ENCODE assay signal across 1 cellular context in the genomic region with DNA sequence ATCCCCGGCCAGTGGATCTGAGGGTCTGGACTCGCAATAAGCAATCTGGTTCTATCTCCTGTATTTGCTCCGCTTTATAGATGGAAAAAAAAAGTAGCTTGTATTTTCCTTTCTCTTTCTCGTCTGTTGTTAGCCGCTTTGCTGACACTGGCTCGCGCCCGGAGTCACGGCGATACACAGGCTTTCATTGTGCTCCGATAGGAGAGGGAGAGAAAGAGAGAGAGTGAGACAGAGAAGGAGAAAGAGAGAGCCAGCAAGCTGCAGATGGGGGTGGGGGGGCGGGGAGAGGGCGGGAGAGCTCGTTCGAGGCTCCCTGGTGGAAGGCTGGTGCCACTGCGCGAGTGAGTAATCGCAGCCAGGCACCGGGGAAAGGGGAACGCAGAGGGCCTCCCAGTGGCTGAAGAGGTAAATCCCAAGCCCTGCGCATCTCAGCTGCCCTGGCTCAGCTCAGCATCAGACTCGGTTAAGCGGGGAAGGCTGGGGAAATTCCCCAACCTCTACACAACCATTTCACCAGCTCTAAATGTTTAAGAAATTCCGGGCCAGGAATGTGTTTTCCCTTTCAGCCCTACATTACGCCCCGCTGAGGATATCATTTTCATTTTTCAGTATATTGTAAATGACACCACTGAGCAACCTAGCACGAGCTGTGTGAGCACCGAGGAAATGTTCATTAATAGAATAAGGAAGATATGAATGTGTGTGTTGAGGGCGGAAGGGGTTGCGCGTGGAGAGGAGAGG.
TF ChIP-seq lines count a peak whose summit lies in the region.

TSS of gene MAML2 (minus strand) at position 225 of the 741 bp plus-strand sequence. CDS start 1,300 bp downstream, outside the sequence.

TF ChIP-seq in HepG2, 621 proteins besides CTCF, POLR2A, EP300 and RAD21 (continued from another document and continues in another):
- TF ChIP-seq SALL1 (CRISPR knock-in tag; IDR thresholded peaks at IDR 0.05) (peak; percentile 59; the same call in 1 of the 2 replicates), RARA (CRISPR knock-in tag; IDR thresholded peaks at IDR 0.05) (no peak), ZNF496 (CRISPR knock-in tag; IDR thresholded peaks at IDR 0.05; ENCODE audit: insufficient replicate concordance) (no peak), SATB2 (CRISPR knock-in tag; IDR thresholded peaks at IDR 0.05) (no peak), TOE1 (CRISPR knock-in tag; IDR thresholded peaks at IDR 0.05) (no peak), RFX5 (IDR thresholded peaks at IDR 0.05; ENCODE audit: low read depth, low read length) (no peak), ZSCAN22 (CRISPR knock-in tag; IDR thresholded peaks at IDR 0.05) (no peak), IRX3 (CRISPR knock-in tag; IDR thresholded peaks at IDR 0.05; ENCODE audit: borderline replicate concordance, low read depth) (no peak), CBX5 (CRISPR knock-in tag; IDR thresholded peaks at IDR 0.05; ENCODE audit: borderline replicate concordance) (peak; percentile 43; the same call in 1 of the 2 replicates), PAWR (CRISPR knock-in tag; IDR thresholded peaks at IDR 0.05; ENCODE audit: borderline replicate concordance) (no peak), NR3C1 (CRISPR knock-in tag; IDR thresholded peaks at IDR 0.05) (no peak), ARID5B (CRISPR knock-in tag; IDR thresholded peaks at IDR 0.05) (peak; percentile 54), TP53 (CRISPR knock-in tag; conservative IDR thresholded peaks at IDR 0.05) (no peak), ZNF605 (CRISPR knock-in tag; IDR thresholded peaks at IDR 0.05) (no peak; the same call in 1 of the 2 replicates), MYNN (CRISPR knock-in tag; IDR thresholded peaks at IDR 0.05; ENCODE audit: low read depth) (no peak; the same call in 1 of the 2 replicates), ZNF570 (CRISPR knock-in tag; IDR thresholded peaks at IDR 0.05; ENCODE audit: borderline replicate concordance) (no peak), NFYC (CRISPR knock-in tag; IDR thresholded peaks at IDR 0.05) (no peak), THAP9 (CRISPR knock-in tag; IDR thresholded peaks at IDR 0.05; ENCODE audit: borderline replicate concordance) (no peak), ZNF343 (CRISPR knock-in tag; IDR thresholded peaks at IDR 0.05) (no peak), ZNF484 (CRISPR knock-in tag; IDR thresholded peaks at IDR 0.05; ENCODE audit: borderline replicate concordance, low read depth) (no peak), FOXC1 (CRISPR knock-in tag; IDR thresholded peaks at IDR 0.05; ENCODE audit: borderline replicate concordance) (no peak), MTA3 (CRISPR knock-in tag; IDR thresholded peaks at IDR 0.05) (no peak), ZNF788 (CRISPR knock-in tag; IDR thresholded peaks at IDR 0.05; ENCODE audit: borderline replicate concordance) (no peak), ARID2 (CRISPR knock-in tag; IDR thresholded peaks at IDR 0.05; ENCODE audit: borderline replicate concordance) (no peak), POGZ (CRISPR knock-in tag; IDR thresholded peaks at IDR 0.05) (no peak; the same call in 1 of the 2 replicates), HOXA9 (CRISPR knock-in tag; IDR thresholded peaks at IDR 0.05; ENCODE audit: borderline replicate concordance) (no peak)
- TF ChIP-seq, protein P1, sequence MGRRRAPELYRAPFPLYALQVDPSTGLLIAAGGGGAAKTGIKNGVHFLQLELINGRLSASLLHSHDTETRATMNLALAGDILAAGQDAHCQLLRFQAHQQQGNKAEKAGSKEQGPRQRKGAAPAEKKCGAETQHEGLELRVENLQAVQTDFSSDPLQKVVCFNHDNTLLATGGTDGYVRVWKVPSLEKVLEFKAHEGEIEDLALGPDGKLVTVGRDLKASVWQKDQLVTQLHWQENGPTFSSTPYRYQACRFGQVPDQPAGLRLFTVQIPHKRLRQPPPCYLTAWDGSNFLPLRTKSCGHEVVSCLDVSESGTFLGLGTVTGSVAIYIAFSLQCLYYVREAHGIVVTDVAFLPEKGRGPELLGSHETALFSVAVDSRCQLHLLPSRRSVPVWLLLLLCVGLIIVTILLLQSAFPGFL (CRISPR knock-in tag; IDR thresholded peaks at IDR 0.05) = no peak
- TF ChIP-seq, protein P2, sequence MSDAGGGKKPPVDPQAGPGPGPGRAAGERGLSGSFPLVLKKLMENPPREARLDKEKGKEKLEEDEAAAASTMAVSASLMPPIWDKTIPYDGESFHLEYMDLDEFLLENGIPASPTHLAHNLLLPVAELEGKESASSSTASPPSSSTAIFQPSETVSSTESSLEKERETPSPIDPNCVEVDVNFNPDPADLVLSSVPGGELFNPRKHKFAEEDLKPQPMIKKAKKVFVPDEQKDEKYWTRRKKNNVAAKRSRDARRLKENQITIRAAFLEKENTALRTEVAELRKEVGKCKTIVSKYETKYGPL (CRISPR knock-in tag; IDR thresholded peaks at IDR 0.05) = no peak
- TF ChIP-seq, protein P3, sequence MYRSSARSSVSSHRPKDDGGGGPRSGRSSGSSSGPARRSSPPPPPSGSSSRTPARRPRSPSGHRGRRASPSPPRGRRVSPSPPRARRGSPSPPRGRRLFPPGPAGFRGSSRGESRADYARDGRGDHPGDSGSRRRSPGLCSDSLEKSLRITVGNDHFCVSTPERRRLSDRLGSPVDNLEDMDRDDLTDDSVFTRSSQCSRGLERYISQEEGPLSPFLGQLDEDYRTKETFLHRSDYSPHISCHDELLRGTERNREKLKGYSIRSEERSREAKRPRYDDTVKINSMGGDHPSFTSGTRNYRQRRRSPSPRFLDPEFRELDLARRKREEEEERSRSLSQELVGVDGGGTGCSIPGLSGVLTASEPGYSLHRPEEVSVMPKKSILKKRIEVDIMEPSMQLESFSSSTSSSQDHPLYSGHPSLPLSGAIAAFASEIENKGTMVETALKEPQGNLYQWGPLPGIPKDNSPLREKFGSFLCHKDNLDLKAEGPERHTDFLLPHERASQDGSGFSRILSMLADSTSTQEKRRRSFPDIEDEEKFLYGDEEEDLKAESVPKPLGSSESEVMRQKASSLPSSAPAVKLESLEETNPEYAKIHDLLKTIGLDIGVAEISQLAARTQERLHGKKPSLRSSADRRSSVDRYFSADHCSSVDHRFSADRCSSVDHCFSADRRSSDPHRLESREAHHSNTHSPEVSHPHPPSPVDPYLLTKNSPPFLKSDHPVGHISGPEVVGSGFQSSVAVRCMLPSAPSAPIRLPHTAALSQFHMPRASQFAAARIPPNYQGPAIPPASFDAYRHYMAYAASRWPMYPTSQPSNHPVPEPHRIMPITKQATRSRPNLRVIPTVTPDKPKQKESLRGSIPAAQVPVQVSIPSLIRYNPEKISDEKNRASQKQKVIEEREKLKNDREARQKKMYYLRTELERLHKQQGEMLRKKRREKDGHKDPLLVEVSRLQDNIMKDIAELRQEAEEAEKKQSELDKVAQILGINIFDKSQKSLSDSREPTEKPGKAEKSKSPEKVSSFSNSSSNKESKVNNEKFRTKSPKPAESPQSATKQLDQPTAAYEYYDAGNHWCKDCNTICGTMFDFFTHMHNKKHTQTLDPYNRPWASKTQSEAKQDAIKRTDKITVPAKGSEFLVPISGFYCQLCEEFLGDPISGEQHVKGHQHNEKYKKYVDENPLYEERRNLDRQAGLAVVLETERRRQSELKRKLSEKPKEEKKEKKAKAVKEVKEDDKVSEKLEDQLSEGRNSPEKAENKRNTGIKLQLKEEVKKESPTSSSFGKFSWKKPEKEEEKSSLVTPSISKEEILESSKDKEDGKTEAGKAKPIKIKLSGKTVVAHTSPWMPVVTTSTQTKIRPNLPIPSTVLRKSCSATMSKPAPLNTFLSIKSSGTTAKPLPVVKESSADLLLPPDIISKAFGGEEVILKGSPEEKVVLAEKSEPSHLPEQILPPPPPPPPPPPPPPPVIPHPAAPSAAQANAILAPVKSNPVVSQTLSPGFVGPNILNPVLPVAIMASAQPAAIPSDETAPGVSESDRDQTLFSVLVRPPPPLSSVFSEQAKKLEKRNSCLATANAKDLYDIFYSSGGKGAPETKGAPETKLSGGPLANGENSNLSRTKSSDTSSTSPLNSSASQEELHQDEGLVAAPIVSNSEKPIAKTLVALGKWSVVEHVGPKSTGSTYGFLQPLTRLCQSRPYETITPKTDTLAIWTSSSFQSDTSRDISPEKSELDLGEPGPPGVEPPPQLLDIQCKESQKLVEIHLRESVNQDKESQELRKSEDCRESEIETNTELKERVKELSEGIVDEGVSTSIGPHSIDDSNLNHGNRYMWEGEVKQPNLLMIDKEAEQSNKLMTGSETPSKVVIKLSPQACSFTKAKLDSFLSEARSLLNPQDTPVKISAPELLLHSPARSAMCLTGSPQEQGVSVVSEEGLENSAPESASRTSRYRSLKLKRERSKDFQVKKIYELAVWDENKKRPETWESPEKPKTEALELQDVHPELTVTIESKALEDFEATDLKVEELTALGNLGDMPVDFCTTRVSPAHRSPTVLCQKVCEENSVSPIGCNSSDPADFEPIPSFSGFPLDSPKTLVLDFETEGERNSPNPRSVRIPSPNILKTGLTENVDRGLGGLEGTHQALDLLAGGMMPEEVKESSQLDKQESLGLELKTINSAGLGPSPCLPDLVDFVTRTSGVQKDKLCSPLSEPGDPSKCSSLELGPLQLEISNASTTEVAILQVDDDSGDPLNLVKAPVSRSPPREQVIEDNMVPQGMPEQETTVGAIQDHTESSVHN (CRISPR knock-in tag; IDR thresholded peaks at IDR 0.05) = no peak
- TF ChIP-seq, protein P4, sequence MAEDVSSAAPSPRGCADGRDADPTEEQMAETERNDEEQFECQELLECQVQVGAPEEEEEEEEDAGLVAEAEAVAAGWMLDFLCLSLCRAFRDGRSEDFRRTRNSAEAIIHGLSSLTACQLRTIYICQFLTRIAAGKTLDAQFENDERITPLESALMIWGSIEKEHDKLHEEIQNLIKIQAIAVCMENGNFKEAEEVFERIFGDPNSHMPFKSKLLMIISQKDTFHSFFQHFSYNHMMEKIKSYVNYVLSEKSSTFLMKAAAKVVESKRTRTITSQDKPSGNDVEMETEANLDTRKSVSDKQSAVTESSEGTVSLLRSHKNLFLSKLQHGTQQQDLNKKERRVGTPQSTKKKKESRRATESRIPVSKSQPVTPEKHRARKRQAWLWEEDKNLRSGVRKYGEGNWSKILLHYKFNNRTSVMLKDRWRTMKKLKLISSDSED (CRISPR knock-in tag; IDR thresholded peaks at IDR 0.05) = no peak
- TF ChIP-seq, protein P5, sequence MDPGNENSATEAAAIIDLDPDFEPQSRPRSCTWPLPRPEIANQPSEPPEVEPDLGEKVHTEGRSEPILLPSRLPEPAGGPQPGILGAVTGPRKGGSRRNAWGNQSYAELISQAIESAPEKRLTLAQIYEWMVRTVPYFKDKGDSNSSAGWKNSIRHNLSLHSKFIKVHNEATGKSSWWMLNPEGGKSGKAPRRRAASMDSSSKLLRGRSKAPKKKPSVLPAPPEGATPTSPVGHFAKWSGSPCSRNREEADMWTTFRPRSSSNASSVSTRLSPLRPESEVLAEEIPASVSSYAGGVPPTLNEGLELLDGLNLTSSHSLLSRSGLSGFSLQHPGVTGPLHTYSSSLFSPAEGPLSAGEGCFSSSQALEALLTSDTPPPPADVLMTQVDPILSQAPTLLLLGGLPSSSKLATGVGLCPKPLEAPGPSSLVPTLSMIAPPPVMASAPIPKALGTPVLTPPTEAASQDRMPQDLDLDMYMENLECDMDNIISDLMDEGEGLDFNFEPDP (CRISPR knock-in tag; conservative IDR thresholded peaks at IDR 0.05) = no peak
- TF ChIP-seq, protein P6, sequence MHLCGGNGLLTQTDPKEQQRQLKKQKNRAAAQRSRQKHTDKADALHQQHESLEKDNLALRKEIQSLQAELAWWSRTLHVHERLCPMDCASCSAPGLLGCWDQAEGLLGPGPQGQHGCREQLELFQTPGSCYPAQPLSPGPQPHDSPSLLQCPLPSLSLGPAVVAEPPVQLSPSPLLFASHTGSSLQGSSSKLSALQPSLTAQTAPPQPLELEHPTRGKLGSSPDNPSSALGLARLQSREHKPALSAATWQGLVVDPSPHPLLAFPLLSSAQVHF (CRISPR knock-in tag; IDR thresholded peaks at IDR 0.05) = no peak
